Comparison of ENCODE assay signal across 1 cellular context in genomic region chr4:17385403-17385802, GRCh38.
TF ChIP-seq lines count a peak whose summit lies in the region.

No MANE protein-coding gene starts in this region.

TF ChIP-seq in GM23338, 12 proteins besides CTCF, POLR2A, EP300 and RAD21 (continued from another document):
- TF ChIP-seq REST (IDR thresholded peaks at IDR 0.05; ENCODE audit: unreplicated experiment): no peak
- TF ChIP-seq NANOG (IDR thresholded peaks at IDR 0.05; ENCODE audit: borderline replicate concordance): no peak
- TF ChIP-seq ZNF331 (CRISPR knock-in tag; IDR thresholded peaks at IDR 0.05; ENCODE audit: low read depth): no peak
- no peak for TF ChIP-seq ZNF114 (CRISPR knock-in tag; IDR thresholded peaks at IDR 0.05)
- no peak for TF ChIP-seq EZH2phosphoT487 (IDR thresholded peaks at IDR 0.05; ENCODE audit: unreplicated experiment)
- no peak for TF ChIP-seq JUNB (IDR thresholded peaks at IDR 0.05; ENCODE audit: unreplicated experiment)
